Comparison of ENCODE assay signal across 6 cellular contexts in the genomic region with DNA sequence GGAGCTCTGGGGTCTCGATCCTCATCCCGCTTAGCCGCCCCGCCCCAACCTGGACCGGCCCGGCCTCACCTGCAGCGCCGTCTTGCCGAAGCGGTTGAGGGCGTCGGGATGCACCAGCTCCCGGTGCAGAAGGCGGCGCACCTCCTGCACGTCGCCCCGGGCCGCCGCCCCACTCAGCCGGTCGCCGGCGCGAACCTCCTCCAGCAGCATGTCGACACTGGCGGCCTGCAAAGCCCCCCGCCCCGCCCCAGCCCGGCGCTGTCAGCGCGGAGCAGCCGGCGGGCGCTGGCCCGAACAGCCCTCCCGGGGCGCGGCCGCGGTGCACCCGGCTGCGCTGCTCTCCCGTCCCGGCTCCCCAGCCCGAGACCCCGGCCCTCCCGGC. TPM values are rescaled to one million over a fixed set of nuclear protein-coding genes. Genes with fewer than 3 reads are reported as not detected.
DNase-seq lines count a peak whose midpoint lies in the region; ATAC-seq and TF ChIP-seq lines count a peak whose summit lies in the region.

No MANE protein-coding gene starts in this region.

- H3K27ac Mint-ChIP-seq in CD14-positive monocyte: peak overlapping the region in 6 of 7 donors; percentile 93 to 99 (median 98)

- H3K4me3 ChIP-seq in tibial nerve: peak overlapping the region; percentile 56 to 97 (median 78)

- peaks cover 1 to 4% (median 3%) of the 10 kb centered on the region in 3 donors for H3K27me3 Mint-ChIP-seq in CD14-positive monocyte (ENCODE audit: low read depth in 3 of 3)

- H3K4me1 Mint-ChIP-seq in CD14-positive monocyte: peaks cover 42% of the 10 kb centered on the region

- no peaks in the 10 kb centered on the region for H3K27me3 ChIP-seq in tibial nerve

- H3K36me3 ChIP-seq in tibial nerve: peaks cover 0 to 3% (median 0%) of the 10 kb centered on the region in 3 donors

- intact Hi-C loops in CD14-positive monocyte (cut with micrococcal nuclease): loop anchor here (5.0 to 10.0 kb wide), 5 partner anchors 84 to 316 kb away; a partner anchor contains a TSS

- no peaks in the 10 kb centered on the region for H3K9me3 Mint-ChIP-seq in CD14-positive monocyte

- no peaks in the 10 kb centered on the region for H3K9me3 ChIP-seq in tibial nerve

- H3K27ac ChIP-seq in tibial nerve: peak overlapping the region; percentile 80 to 96 (median 92)

- peak; percentile 7 for ATAC-seq in HG02642 (IDR thresholded peaks at IDR 0.05; ENCODE audit: poor library complexity, unreplicated experiment)

- no peak for DNase-seq in CD14-positive monocyte (ENCODE audit: low spot score)
- DNase-seq in activated CD4-positive, alpha-beta T cell treated with anti-CD3 and anti-CD28 coated beads, Interleukin-2, amount 50 U/mL, for 48 hours: peak; percentile 59 to 61
- peak; percentile 87 for DNase-seq in islet precursor cell
- DNase-seq in tibial nerve (ENCODE audit: low spot score in 2 of 2): no peak
- DNase-seq in hepatic stellate cell (ENCODE audit: low spot score): no peak

- TF ChIP-seq EP300 in tibial nerve (IDR thresholded peaks at IDR 0.05): no peak

- peaks cover 0 to 49% (median 34%) of the 10 kb centered on the region in 4 donors for H3K4me1 ChIP-seq in tibial nerve

- H3K4me3 Mint-ChIP-seq in CD14-positive monocyte: peak overlapping the region; percentile 92 to 99

- WGBS in tibial nerve, 2 donors: 0% methylated on average over 11 to 15 of the region's 49 CpGs

- peaks cover 8 to 10% of the 10 kb centered on the region in 2 donors for H3K36me3 Mint-ChIP-seq in CD14-positive monocyte

- peak; percentile 14 for TF ChIP-seq CTCF in CD14-positive monocyte (IDR thresholded peaks at IDR 0.05)
- TF ChIP-seq CTCF in tibial nerve (IDR thresholded peaks at IDR 0.05): no peak

- TF ChIP-seq POLR2A in tibial nerve (IDR thresholded peaks at IDR 0.05): no peak

RNA-seq across cellular contexts. Expression of a gene that starts 0.3 kb away (rescaled TPM):
- 100 to 1,000 TPM; 115 to 130 TPM for polyA plus RNA-seq in CD14-positive monocyte
- total RNA-seq in tibial nerve: 10 to 100 TPM; 14.4 to 20.2 (median 15.9) TPM

RNA-seq across cellular contexts. Expression of a gene that starts 2.6 kb away (rescaled TPM):
- 1 to 10 TPM; 3.9 to 6.1 TPM for polyA plus RNA-seq in CD14-positive monocyte
- total RNA-seq in tibial nerve: 10 to 100 TPM; 22.9 to 27.9 (median 23.3) TPM

RNA-seq across cellular contexts. Expression of a gene that starts 18.7 kb away (rescaled TPM):
- under 1 TPM in 1 of 2 donors, not detected in 1; 0.36 TPM for polyA plus RNA-seq in CD14-positive monocyte
- total RNA-seq in tibial nerve: not detected

RNA-seq across cellular contexts. Expression of a gene that starts 24.7 kb away (rescaled TPM):
- polyA plus RNA-seq in CD14-positive monocyte: 10 to 100 TPM; 10.7 to 11.9 TPM
- total RNA-seq in tibial nerve: 10 to 100 TPM; 11.5 to 27.8 (median 17.8) TPM

RNA-seq across cellular contexts. Expression of a gene that starts 51.2 kb away (rescaled TPM):
- polyA plus RNA-seq in CD14-positive monocyte: under 1 TPM; 0.18 to 0.46 TPM
- total RNA-seq in tibial nerve: under 1 TPM in 1 of 4 donors, not detected in 3; 0.84 TPM

Comparison
In these comparisons a context has a peak if more than half of its experiments do, and no peak if none do; other contexts are left out.
1. DNase-seq: peak in activated CD4-positive, alpha-beta T cell treated with anti-CD3 and anti-CD28 coated beads, Interleukin-2, amount 50 U/mL, for 48 hours (2 of 2) and islet precursor cell (single experiment); none in CD14-positive monocyte (single experiment), tibial nerve (0 of 2) and hepatic stellate cell (single experiment).